ENCODE assay signal across 20 cellular contexts in genomic region chr1:221722254-221723017, GRCh38. TPM values are rescaled to one million over a fixed set of nuclear protein-coding genes. Genes with fewer than 3 reads are reported as not detected.
DNase-seq lines count a peak whose midpoint lies in the region; ATAC-seq and TF ChIP-seq lines count a peak whose summit lies in the region.
"Had no signal": no experiment of that assay in that cellular context is flagged by ENCODE, and none has a peak within 500 bp of the region (broad histone marks: within the 10 kb centered on the region; RNA-seq: fewer than 3 reads in every experiment).

No MANE protein-coding gene starts in this region.

- H3K36me3 ChIP-seq in transverse colon: no peaks in the 10 kb centered on the region
- no peaks in the 10 kb centered on the region for H3K36me3 ChIP-seq in GM23248 (ENCODE audit: low read depth)
- H3K36me3 ChIP-seq: thoracic aorta had no signal

- H3K4me3 Mint-ChIP-seq in dendritic cell treated with granulocyte-macrophage colony-stimulating factor and Interleukin-4, amounts not matched to agents 40 ng/mL and 50 ng/mL, for 4 days: no peak overlapping the region
- H3K4me3 Mint-ChIP-seq in naive B cell: peak overlapping the region in 1 of 8 donors; percentile 68

- H3K9me2 ChIP-seq in GM23248 (ENCODE audit: insufficient read depth): no peaks in the 10 kb centered on the region

- DNase-seq in left cardiac atrium: no peak
- no peak for DNase-seq in Right ventricle myocardium superior
- DNase-seq in naive B cell: no peak
- no peak for DNase-seq in transverse colon
- no peak for DNase-seq in GM23248
- no peak for DNase-seq in activated CD4-positive, CD25-positive, alpha-beta regulatory T cell (lab: John Stamatoyannopoulos, UW)
- DNase-seq: activated gamma-delta T cell treated with Interleukin-2 at 50 U/mL for 16 hours; amygdala; DMS79; left colon; NCI-H146; NCI-H82; stimulated activated CD4-positive, alpha-beta T cell treated with anti-CD3 and anti-CD28 coated beads, Interleukin-4, amount 100 ng/mL, for 1 hour had no signal

- no peaks in the 10 kb centered on the region for H3K9me3 Mint-ChIP-seq in dendritic cell treated with granulocyte-macrophage colony-stimulating factor and Interleukin-4, amounts not matched to agents 40 ng/mL and 50 ng/mL, for 4 days
- peaks cover 0 to 22% (median 9%) of the 10 kb centered on the region in 7 donors for H3K9me3 Mint-ChIP-seq in naive B cell

- peaks cover 71% of the 10 kb centered on the region for H3K4me1 Mint-ChIP-seq in dendritic cell treated with granulocyte-macrophage colony-stimulating factor and Interleukin-4, amounts not matched to agents 40 ng/mL and 50 ng/mL, for 4 days (ENCODE audit: low read depth)
- H3K4me1 Mint-ChIP-seq in naive B cell: peaks cover 33 to 59% (median 54%) of the 10 kb centered on the region in 3 donors

- H3K27ac Mint-ChIP-seq in dendritic cell treated with granulocyte-macrophage colony-stimulating factor and Interleukin-4, amounts not matched to agents 40 ng/mL and 50 ng/mL, for 4 days: peak overlapping the region; percentile 51
- H3K27ac Mint-ChIP-seq in naive B cell: peak overlapping the region in 4 of 6 donors; percentile 2 to 49 (median 16)

- ATAC-seq in left cardiac atrium: peak; percentile 44 to 53
- no peak for ATAC-seq in Right ventricle myocardium superior (ENCODE audit: poor library complexity)
- ATAC-seq in naive B cell (ENCODE audit: low read depth in 2 of 2): no peak
- ATAC-seq in HG02885 (IDR thresholded peaks at IDR 0.05; ENCODE audit: poor library complexity, unreplicated experiment): no peak
- ATAC-seq: left colon, Panc1, SK-N-SH treated with all-trans-retinoic acid at 6 μM for 48 hours had no signal

- WGBS in transverse colon (ENCODE audit: low coverage in 1 of 2), 2 donors: 87 to 92% methylated on average over 3 of the region's 3 CpGs
- WGBS in GM23248 (ENCODE audit: low coverage in 1 of 2, low lambda C conversion rate in 2 of 2, missing lambda C conversion rate in 2 of 2), 2 experiments: 95 to 97% methylated on average over 3 of the region's 3 CpGs

- intact Hi-C loops in left cardiac atrium (cut with DNase I) (no loop called here), Right ventricle myocardium superior (cut with DNase I) (no loop called here), transverse colon (cut with DNase I; ENCODE audit: low total_unique reads) (no loop called here)
- intact Hi-C loops in dendritic cell treated with granulocyte-macrophage colony-stimulating factor and Interleukin-4, amounts not matched to agents 40 ng/mL and 50 ng/mL, for 4 days (cut with micrococcal nuclease): no loop called here

- H3K4me1 ChIP-seq in transverse colon (peaks cover 10 to 64% (median 28%) of the 10 kb centered on the region in 4 donors), GM23248 (ENCODE audit: insufficient read depth) (peaks cover 72% of the 10 kb centered on the region)

- H3K9ac ChIP-seq in GM23248: no peak overlapping the region

- H3K9me3 ChIP-seq in transverse colon: no peaks in the 10 kb centered on the region
- no peaks in the 10 kb centered on the region for H3K9me3 ChIP-seq in GM23248 (ENCODE audit: low read depth)
- H3K9me3 ChIP-seq: thoracic aorta had no signal

- no peak for TF ChIP-seq CTCF in transverse colon (IDR thresholded peaks at IDR 0.05)

- H3K27me3 ChIP-seq in transverse colon (no peaks in the 10 kb centered on the region), GM23248 (replicated peaks; ENCODE audit: insufficient read depth) (no peaks in the 10 kb centered on the region)

- TF ChIP-seq EP300 in transverse colon (IDR thresholded peaks at IDR 0.05; ENCODE audit: low read depth): no peak

- H3F3A ChIP-seq in GM23248 (ENCODE audit: insufficient read depth): peaks cover 56% of the 10 kb centered on the region

- H3K36me3 Mint-ChIP-seq in dendritic cell treated with granulocyte-macrophage colony-stimulating factor and Interleukin-4, amounts not matched to agents 40 ng/mL and 50 ng/mL, for 4 days (ENCODE audit: low read depth): peaks cover 13% of the 10 kb centered on the region
- peaks cover 8 to 28% of the 10 kb centered on the region in 2 donors for H3K36me3 Mint-ChIP-seq in naive B cell

- H3K4me2 ChIP-seq in GM23248 (ENCODE audit: unreplicated experiment): no peak overlapping the region

- H4K20me1 ChIP-seq in GM23248 (ENCODE audit: insufficient read depth): no peaks in the 10 kb centered on the region

- no peak for TF ChIP-seq POLR2A in transverse colon (IDR thresholded peaks at IDR 0.05)

- H2AFZ ChIP-seq in GM23248: no peak overlapping the region

- peaks cover 81% of the 10 kb centered on the region for H3K79me2 ChIP-seq in GM23248 (ENCODE audit: insufficient read depth)

- H3K4me3 ChIP-seq in transverse colon (no peak overlapping the region), GM23248 (no peak overlapping the region)
- H3K4me3 ChIP-seq: skin epidermis, thoracic aorta had no signal

- H3K27me3 Mint-ChIP-seq in dendritic cell treated with granulocyte-macrophage colony-stimulating factor and Interleukin-4, amounts not matched to agents 40 ng/mL and 50 ng/mL, for 4 days: no peaks in the 10 kb centered on the region
- H3K27me3 Mint-ChIP-seq in naive B cell: no peaks in the 10 kb centered on the region

- H3K27ac ChIP-seq in transverse colon: peak overlapping the region in 3 of 4 donors; percentile 14 to 28 (median 26)
- H3K27ac ChIP-seq in GM23248: no peak overlapping the region
- H3K27ac ChIP-seq: C4-2B, thoracic aorta had no signal

- in situ Hi-C loops in transverse colon (cut with MboI; ENCODE audit: low pct_ligation_motif_present in 1 of 4, low pct_unique_long_range_greater_than_20kb in 1 of 4, low sequenced_read_pairs in 3 of 4) (no loop called here), GM23248 (cut with MboI) (no loop called here)

RNA-seq across cellular contexts. Expression of gene DUSP10, which starts 19.5 kb away (rescaled TPM):
- total RNA-seq in left cardiac atrium: 1 to 10 TPM; 5.3 to 6.5 TPM
- total RNA-seq in Right ventricle myocardium superior: 4.5 TPM
- polyA plus RNA-seq in naive B cell (ENCODE audit: low read depth in 6 of 6): 10 to 100 TPM in 3 of 6 donors, 1 to 10 TPM in 3; 2.7 to 23.1 (median 10.0) TPM
- 1 to 10 TPM; 1.6 to 7.2 (median 4.9) TPM for total RNA-seq in transverse colon
- total RNA-seq in GM23248 (2014; rRNA removed; shearing (Covaris generic)): 10.5 and 19.3 TPM in 2 replicates
- polyA plus RNA-seq in GM23248 (2016; fragmentation: Nextera tagmentation; extraction: Ambion mirVana): 16.2 and 16.4 TPM in 2 replicates

Comparison
In these comparisons a context has a peak if more than half of its experiments do, and no peak if none do; other contexts are left out.
1. ATAC-seq: peak in left cardiac atrium (2 of 2); none in Right ventricle myocardium superior (single experiment), naive B cell (0 of 2) and HG02885 (single experiment).